15 cellular contexts compared by ENCODE assay signal in genomic region chr20:25496968-25497401, GRCh38.
DNase-seq lines count a peak whose midpoint lies in the region; ATAC-seq, FAIRE-seq and TF ChIP-seq lines count a peak whose summit lies in the region.
"Had no signal": no experiment of that assay in that cellular context is flagged by ENCODE, and none has a peak within 500 bp of the region (broad histone marks: within the 10 kb centered on the region; RNA-seq: fewer than 3 reads in every experiment).

No MANE protein-coding gene starts in this region.

- H2BK5ac ChIP-seq in H9 (ENCODE audit: insufficient read length, low read length) = no peak overlapping the region

- H3K4ac ChIP-seq in H9 (ENCODE audit: low read depth, low read length) = no peak overlapping the region

- H3K4me1 Mint-ChIP-seq in type B pancreatic cell (ENCODE audit: unreplicated experiment) = no peaks in the 10 kb centered on the region
- peaks cover under 1 to 2% of the 10 kb centered on the region in 2 experiments for H3K4me1 Mint-ChIP-seq in H9
- H3K4me1 Mint-ChIP-seq: activated CD4-positive, alpha-beta T cell treated with anti-CD3 and anti-CD28 coated beads, Interleukin-2, amount 10 ng/mL, durations not matched to agents 7 days and 5 days had no signal

- FAIRE-seq in RCC 7860 (lab: Jason Lieb, UNC) (peak; percentile 88), HTR-8/SVneo (lab: Jason Lieb, UNC) (no peak)

- no peaks in the 10 kb centered on the region for H4K20me1 ChIP-seq in H9 (ENCODE audit: control insufficient read depth, insufficient read depth, insufficient read length)

- ATAC-seq in Right ventricle myocardium inferior = no peak
- ATAC-seq in esophagus mucosa = peak; percentile 65
- ATAC-seq in GM21825 (IDR thresholded peaks at IDR 0.05; ENCODE audit: unreplicated experiment) = no peak
- ATAC-seq: activated T-helper 17 cell treated with anti-CD3 and anti-CD28 coated beads, Interleukin-2, amount 50 U/mL, for 72 hours; T-helper 17 cell had no signal

- H3K56ac ChIP-seq in H9 (ENCODE audit: insufficient read length, low read depth, low read length) = no peak overlapping the region

- WGBS in H9 (ENCODE audit: extremely low coverage, insufficient read length, low lambda C conversion rate) = no CpG with 5 or more reads among the region's 9 CpGs

- H3K9me3 ChIP-seq in right atrium auricular region (no peaks in the 10 kb centered on the region), H9 (ENCODE audit: control insufficient read depth, low read depth, low read length) (no peaks in the 10 kb centered on the region)

- no peak overlapping the region for H3K4me2 ChIP-seq in H9 (ENCODE audit: insufficient read depth, insufficient read length, low read length)

- H2BK120ac ChIP-seq in H9 (ENCODE audit: low read depth, low read length, poor library complexity, severe bottlenecking) = no peak overlapping the region

- no peak overlapping the region for H3K27ac ChIP-seq in right atrium auricular region
- H3K27ac ChIP-seq in H9 (ENCODE audit: insufficient read length, low read depth, low read length) = no peak overlapping the region

- no peak overlapping the region for H2BK12ac ChIP-seq in H9 (ENCODE audit: insufficient read length, low read depth, low read length)

- no peak overlapping the region for H3K9ac ChIP-seq in H9 (ENCODE audit: extremely low read depth, insufficient read length, low read length)

- H2AFZ ChIP-seq in H9 (ENCODE audit: low read length) = no peak overlapping the region

- no peak for TF ChIP-seq CTCF in right atrium auricular region (IDR thresholded peaks at IDR 0.05)
- TF ChIP-seq CTCF in type B pancreatic cell (conservative IDR thresholded peaks at IDR 0.05) = no peak
- TF ChIP-seq CTCF in H9 (conservative IDR thresholded peaks at IDR 0.05) = no peak

- no peaks in the 10 kb centered on the region for H3K27me3 ChIP-seq in right atrium auricular region
- H3K27me3 ChIP-seq in H9 (ENCODE audit: insufficient read depth, low read length) = no peaks in the 10 kb centered on the region

- H3K27ac Mint-ChIP-seq in type B pancreatic cell = peak overlapping the region; percentile 50
- peak overlapping the region in 1 of 3 experiments; percentile 63; a peak in 1 of 7 replicates for H3K27ac Mint-ChIP-seq in H9
- H3K27ac Mint-ChIP-seq: activated CD4-positive, alpha-beta T cell treated with anti-CD3 and anti-CD28 coated beads, Interleukin-2, amount 10 ng/mL, durations not matched to agents 7 days and 5 days; activated T-helper 17 cell treated with anti-CD3 and anti-CD28 coated beads, Interleukin-2, amount 50 U/mL, for 72 hours; dendritic cell treated with granulocyte-macrophage colony-stimulating factor and Interleukin-4, amounts not matched to agents 40 ng/mL and 50 ng/mL, for 4 days; T-helper 17 cell had no signal

- H4K5ac ChIP-seq in H9 (ENCODE audit: insufficient read length, low read depth, low read length) = no peak overlapping the region

- H3K4me3 Mint-ChIP-seq in type B pancreatic cell (no peak overlapping the region), H9 (no peak overlapping the region)
- H3K4me3 Mint-ChIP-seq: activated CD4-positive, alpha-beta T cell treated with anti-CD3 and anti-CD28 coated beads, Interleukin-2, amount 10 ng/mL, durations not matched to agents 7 days and 5 days; activated T-helper 17 cell treated with anti-CD3 and anti-CD28 coated beads, Interleukin-2, amount 50 U/mL, for 72 hours; dendritic cell treated with granulocyte-macrophage colony-stimulating factor and Interleukin-4, amounts not matched to agents 40 ng/mL and 50 ng/mL, for 4 days; T-helper 17 cell had no signal

- no peak overlapping the region for H4K8ac ChIP-seq in H9 (replicated peaks; ENCODE audit: insufficient read length, low read depth, low read length)

- no peak overlapping the region for H4K91ac ChIP-seq in H9 (ENCODE audit: insufficient read length, low read depth, low read length)

- no peaks in the 10 kb centered on the region for H3K23me2 ChIP-seq in H9 (ENCODE audit: insufficient read length, low read depth, low read length, poor library complexity, severe bottlenecking)

- no peak overlapping the region for H3K14ac ChIP-seq in H9 (ENCODE audit: insufficient read depth, low read length)

- H3K4me1 ChIP-seq in right atrium auricular region = no peaks in the 10 kb centered on the region
- H3K4me1 ChIP-seq in H9 (ENCODE audit: insufficient read depth, low read length) = no peaks in the 10 kb centered on the region

- H3K9me3 Mint-ChIP-seq in type B pancreatic cell (no peaks in the 10 kb centered on the region), H9 (no peaks in the 10 kb centered on the region)
- H3K9me3 Mint-ChIP-seq: activated CD4-positive, alpha-beta T cell treated with anti-CD3 and anti-CD28 coated beads, Interleukin-2, amount 10 ng/mL, durations not matched to agents 7 days and 5 days; activated T-helper 17 cell treated with anti-CD3 and anti-CD28 coated beads, Interleukin-2, amount 50 U/mL, for 72 hours; dendritic cell treated with granulocyte-macrophage colony-stimulating factor and Interleukin-4, amounts not matched to agents 40 ng/mL and 50 ng/mL, for 4 days had no signal

- H2BK20ac ChIP-seq in H9 (ENCODE audit: low read depth, low read length, poor library complexity, severe bottlenecking) = no peak overlapping the region

- DNase-seq in Right ventricle myocardium inferior (ENCODE audit: missing footprints) = peak; percentile 54
- no peak for DNase-seq in right atrium auricular region (ENCODE audit: low spot score)
- peak; percentile 89 for DNase-seq in RCC 7860 (ENCODE audit: low spot score)
- no peak for DNase-seq in type B pancreatic cell (ENCODE audit: extremely low spot score, unreplicated experiment)
- DNase-seq in H9 = no peak
- no peak for DNase-seq in HTR-8/SVneo (ENCODE audit: insufficient read length, low spot score)
- DNase-seq: activated CD4-positive, alpha-beta T cell treated with anti-CD3 and anti-CD28 coated beads, Interleukin-2, amount 10 ng/mL, durations not matched to agents 7 days and 5 days; anterior cingulate cortex; NCI-H1092; stimulated activated CD4-positive, alpha-beta T cell treated with anti-CD3 and anti-CD28 coated beads, Interleukin-12 subunit alpha, Interleukin-12 subunit beta, amount 100 ng/mL, for 4 hours; T-helper 17 cell had no signal

- no peak overlapping the region for H2BK15ac ChIP-seq in H9 (ENCODE audit: low read depth, low read length)

- intact Hi-C loops in Right ventricle myocardium inferior (cut with DNase I) = no loop called here

- no peaks in the 10 kb centered on the region for H3K79me2 ChIP-seq in H9 (ENCODE audit: insufficient read depth, low read length)

- no peaks in the 10 kb centered on the region for H3K36me3 ChIP-seq in right atrium auricular region

- H3K36me3 Mint-ChIP-seq in type B pancreatic cell (peaks cover 5% of the 10 kb centered on the region), H9 (ENCODE audit: insufficient read depth in 1 of 3, low read depth in 3 of 3) (peaks cover 31 to 51% (median 39%) of the 10 kb centered on the region in 3 experiments)

- no peak overlapping the region for H3K4me3 ChIP-seq in right atrium auricular region

- H2AK5ac ChIP-seq in H9 (ENCODE audit: insufficient read length, low read length) = no peak overlapping the region

- H3K18ac ChIP-seq in H9 (ENCODE audit: insufficient read length, low read depth, low read length) = no peak overlapping the region

- H3T11ph ChIP-seq in H9 (ENCODE audit: low read length) = no peak overlapping the region

- H3K23ac ChIP-seq in H9 (ENCODE audit: insufficient read length, low read depth, low read length) = no peak overlapping the region

- H3K27me3 Mint-ChIP-seq in type B pancreatic cell (no peaks in the 10 kb centered on the region), H9 (ENCODE audit: low read depth) (no peaks in the 10 kb centered on the region; the same call in 1 of the 2 replicates)
- H3K27me3 Mint-ChIP-seq: activated CD4-positive, alpha-beta T cell treated with anti-CD3 and anti-CD28 coated beads, Interleukin-2, amount 10 ng/mL, durations not matched to agents 7 days and 5 days; activated T-helper 17 cell treated with anti-CD3 and anti-CD28 coated beads, Interleukin-2, amount 50 U/mL, for 72 hours; T-helper 17 cell had no signal

- H3K79me1 ChIP-seq in H9 (ENCODE audit: insufficient read depth, low read depth, low read length, poor library complexity, severe bottlenecking) = no peaks in the 10 kb centered on the region

Comparison
In these comparisons a context has a peak if more than half of its experiments do, and no peak if none do; other contexts are left out.
1. DNase-seq: peak in Right ventricle myocardium inferior (single experiment) and RCC 7860 (single experiment); none in right atrium auricular region (single experiment), type B pancreatic cell (single experiment), H9 (single experiment) and HTR-8/SVneo (single experiment).